13 cellular contexts compared by ENCODE assay signal in genomic region chr14:31543969-31544799, GRCh38. TPM values are rescaled to one million over a fixed set of nuclear protein-coding genes. Genes with fewer than 3 reads are reported as not detected.
DNase-seq lines count a peak whose midpoint lies in the region; ATAC-seq and TF ChIP-seq lines count a peak whose summit lies in the region.
"Had no signal": no experiment of that assay in that cellular context is flagged by ENCODE, and none has a peak within 500 bp of the region (broad histone marks: within the 10 kb centered on the region; RNA-seq: fewer than 3 reads in every experiment).

No MANE protein-coding gene starts in this region.

- no peak overlapping the region for H3K4me3 Mint-ChIP-seq in nephron
- H3K4me3 Mint-ChIP-seq: activated T-cell treated with anti-CD3 and anti-CD28 coated beads, Interleukin-2, amount 50 U/mL, for 4 hours; stimulated activated naive CD8-positive, alpha-beta T cell treated with anti-CD3 and anti-CD28 coated beads, Interleukin-15, Interleukin-2, amounts not matched to agents 100 ng/mL and 50 ng/mL, for 24 hours had no signal

- H3K4me3 ChIP-seq in brain microvascular endothelial cell (ENCODE audit: low read depth, low read length) = no peak overlapping the region
- H3K4me3 ChIP-seq: prostate gland had no signal

- H3K4me1 Mint-ChIP-seq in nephron = peaks cover 12% of the 10 kb centered on the region

- no peaks in the 10 kb centered on the region for H3K36me3 Mint-ChIP-seq in nephron (ENCODE audit: low read depth)

- no peak overlapping the region for H3K27ac Mint-ChIP-seq in nephron
- H3K27ac Mint-ChIP-seq: stimulated activated naive CD8-positive, alpha-beta T cell treated with anti-CD3 and anti-CD28 coated beads, Interleukin-15, Interleukin-2, amounts not matched to agents 100 ng/mL and 50 ng/mL, for 24 hours had no signal

- no peaks in the 10 kb centered on the region for H3K27me3 ChIP-seq in brain microvascular endothelial cell (replicated peaks)

- DNase-seq in GM13977 (ENCODE audit: low spot score) (no peak), brain microvascular endothelial cell (no peak), left ventricle myocardium superior (no peak)
- no peak for DNase-seq in stimulated activated CD4-positive, alpha-beta T cell treated with anti-CD3 and anti-CD28 coated beads, Interleukin-15, amount 100 ng/mL, for 24 hours
- DNase-seq: activated T-cell treated with anti-CD3 and anti-CD28 coated beads, Interleukin-2, amount 50 U/mL, for 4 hours had no signal

- H3K9me3 Mint-ChIP-seq in nephron = peaks cover 8% of the 10 kb centered on the region
- H3K9me3 Mint-ChIP-seq: activated T-cell treated with anti-CD3 and anti-CD28 coated beads, Interleukin-2, amount 50 U/mL, for 4 hours; stimulated activated naive CD8-positive, alpha-beta T cell treated with anti-CD3 and anti-CD28 coated beads, Interleukin-15, Interleukin-2, amounts not matched to agents 100 ng/mL and 50 ng/mL, for 24 hours had no signal

- ATAC-seq in HG03175 (IDR thresholded peaks at IDR 0.05; ENCODE audit: unreplicated experiment) (peak; percentile 70), HG02759 (IDR thresholded peaks at IDR 0.05; ENCODE audit: unreplicated experiment) (no peak), GM19463 (IDR thresholded peaks at IDR 0.05; ENCODE audit: unreplicated experiment) (no peak), left ventricle myocardium superior (no peak)
- ATAC-seq: activated T-cell treated with anti-CD3 and anti-CD28 coated beads, Interleukin-2, amount 50 U/mL, for 4 hours; esophagus mucosa had no signal

- peaks cover 7% of the 10 kb centered on the region for H3K27me3 Mint-ChIP-seq in nephron (ENCODE audit: low read depth)

- no peak overlapping the region for H3K27ac ChIP-seq in brain microvascular endothelial cell
- H3K27ac ChIP-seq: HL-60, prostate gland had no signal

- in situ Hi-C loops in GM13977 (cut with MboI; ENCODE audit: low pct_unique_long_range_greater_than_20kb, low sequenced_read_pairs, unreplicated experiment) (no loop called here), brain microvascular endothelial cell (cut with HindIII; ENCODE audit: low pct_ligation_motif_present, low sequenced_read_pairs) (no loop called here)

- no peaks in the 10 kb centered on the region for H3K36me3 ChIP-seq in brain microvascular endothelial cell (replicated peaks)
- H3K36me3 ChIP-seq: prostate gland had no signal

- intact Hi-C loops in left ventricle myocardium superior (cut with micrococcal nuclease) = no loop called here

- peak; percentile 29 for TF ChIP-seq CTCF in GM13977 (IDR thresholded peaks at IDR 0.05; ENCODE audit: extremely low read depth, insufficient read depth, missing control alignments)
- peak; percentile 49 for TF ChIP-seq CTCF in brain microvascular endothelial cell (IDR thresholded peaks at IDR 0.05; ENCODE audit: low read depth, low read length, missing control alignments)
- peak in 2 of 3 experiments; percentile 19 to 21 for TF ChIP-seq CTCF in nephron (IDR thresholded peaks at IDR 0.05; ENCODE audit: unreplicated experiment in 3 of 3)

RNA-seq across cellular contexts. Expression of gene NUBPL, which starts 17.0 kb away (rescaled TPM):
- total RNA-seq in left ventricle myocardium superior = 32.6 TPM

RNA-seq across cellular contexts. Expression of gene GPR33, which starts 56.3 kb away (rescaled TPM):
- not detected for total RNA-seq in left ventricle myocardium superior
- total RNA-seq: activated T-cell treated with anti-CD3 and anti-CD28 coated beads, Interleukin-2, amount 50 U/mL, for 4 hours; esophagus mucosa; prostate gland had no signal
